Comparison of ENCODE assay signal across 8 cellular contexts in genomic region chr5:108113950-108114349, GRCh38.
"Had no signal": no experiment of that assay in that cellular context is flagged by ENCODE, and none has a peak within 500 bp of the region (broad histone marks: within the 10 kb centered on the region; RNA-seq: fewer than 3 reads in every experiment).

No MANE protein-coding gene starts in this region.

- H3K4me3 ChIP-seq: GM12878 had no signal

- ATAC-seq: GM12878 had no signal

- FAIRE-seq: G401.6, GM12878, GM12891, GM12892, GM18507, GM19239 had no signal

- DNase-seq: GDM1, GF-D8 had no signal
